Comparison of ENCODE assay signal across 13 cellular contexts in the genomic region with DNA sequence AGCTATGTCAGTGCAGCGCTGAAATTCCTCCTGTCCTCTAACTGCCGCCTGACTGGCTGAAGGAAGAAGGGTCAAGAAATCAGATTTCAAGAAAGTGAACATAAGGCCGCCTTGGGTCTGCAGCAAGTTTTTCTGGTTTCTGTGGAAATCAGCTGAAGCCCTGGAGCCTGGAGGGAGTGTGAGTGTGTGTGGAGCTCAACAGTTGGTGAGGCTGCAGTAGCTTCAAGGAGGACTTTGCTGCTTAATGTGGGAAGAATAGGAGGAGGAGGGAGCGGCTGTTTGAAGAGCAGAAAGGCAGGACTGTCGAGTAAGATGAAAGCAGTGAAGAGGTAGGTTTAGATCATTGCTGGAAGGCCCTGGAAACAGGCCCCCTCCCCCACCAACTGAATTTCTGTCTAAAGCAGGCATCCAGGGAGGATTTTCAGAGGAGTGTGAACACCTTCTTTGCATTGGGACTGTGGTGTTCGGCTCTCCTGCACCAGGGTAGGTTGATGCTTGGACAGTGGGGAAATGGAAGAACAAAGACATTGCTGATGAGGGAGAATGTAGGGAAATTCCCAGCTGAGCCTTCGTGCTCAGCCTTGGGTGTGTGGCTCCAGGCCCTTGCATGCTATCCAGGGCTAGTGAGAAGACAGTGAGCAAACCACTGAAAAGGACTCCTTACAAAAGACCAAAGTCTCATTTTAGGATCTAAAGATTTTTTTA.
A peak's percentile ranks its signal among the peaks of the same experiment; 100 is the strongest.
DNase-seq lines count a peak whose midpoint lies in the region; ATAC-seq, FAIRE-seq and TF ChIP-seq lines count a peak whose summit lies in the region.
"Had no signal": no experiment of that assay in that cellular context is flagged by ENCODE, and none has a peak within 500 bp of the region (broad histone marks: within the 10 kb centered on the region; RNA-seq: fewer than 3 reads in every experiment).

No MANE protein-coding gene starts in this region.

- H3K4me2 ChIP-seq in GM12878 (ENCODE audit: control insufficient read depth, insufficient read depth) = no peak overlapping the region

- intact Hi-C loops in GM12878 (cut with micrococcal nuclease; ENCODE audit: unreplicated experiment) = no loop called here
- intact Hi-C loops in prostate gland (cut with DNase I) = no loop called here

- H4K20me1 ChIP-seq in GM12878 (ENCODE audit: control insufficient read depth, insufficient read depth) = no peaks in the 10 kb centered on the region

- no peak for TF ChIP-seq RAD21 in GM12878 (IDR thresholded peaks at IDR 0.05; ENCODE audit: insufficient read depth, low read depth, low read length)

- DNase-seq in COLO829 (ENCODE audit: low spot score) (peak; percentile 16), GM12878 (ENCODE audit: low read depth, low spot score) (no peak), left kidney (ENCODE audit: low read depth, low spot score) (peak; percentile 54), NCI-H1694 treated with DMSO at 0.1 percent for 48 hours (lab: John Stamatoyannopoulos, UW) (no peak), superior temporal gyrus (ENCODE audit: extremely low spot score) (no peak), prostate gland (ENCODE audit: low spot score) (no peak), endothelial cell (ENCODE audit: low spot score) (no peak)
- DNase-seq: activated gamma-delta T cell treated with Interleukin-2 at 50 U/mL for 16 hours; naive thymus-derived CD8-positive, alpha-beta T cell; NCI-H1436 treated with DMSO at 0.1 percent for 48 hours; stimulated activated CD4-positive, alpha-beta T cell treated with anti-CD3 and anti-CD28 coated beads, Interleukin-1b, Interleukin-23, amount 100 ng/mL, for 48 hours; stomach had no signal

- RAD21 ChIA-PET in GM12878 (lab: Charles Lee; ENCODE audit: unreplicated experiment) = interaction anchor here (0.6 to 1.3 kb wide), 3 partner anchors 9 to 1250 kb away, joined by 3 to 4 read pairs (median 3); no protein-coding TSS in a partner anchor

- H2AFZ ChIP-seq in GM12878 (ENCODE audit: control insufficient read depth, low read depth, low read length) = 0 out of 2 replicates have a peak overlapping the region, but pooled peaks have one; percentile 9

- TF ChIP-seq POLR2A in GM12878 (IDR thresholded peaks at IDR 0.05; ENCODE audit: low read depth, low read length) = no peak
- TF ChIP-seq POLR2A in prostate gland (IDR thresholded peaks at IDR 0.05) = no peak

- no peaks in the 10 kb centered on the region for H3K9me3 Mint-ChIP-seq in endothelial cell (ENCODE audit: unreplicated experiment)
- H3K9me3 Mint-ChIP-seq: naive thymus-derived CD8-positive, alpha-beta T cell had no signal

- TF ChIP-seq CTCF in GM12878 (IDR thresholded peaks at IDR 0.05 in 2 of 3, conservative IDR thresholded peaks at IDR 0.05 in 1 of 3; ENCODE audit: control insufficient read depth in 2 of 3, extremely low read depth in 1 of 3, insufficient read depth in 1 of 3, low read depth in 3 of 3, low read length in 3 of 3) = no peak
- no peak for TF ChIP-seq CTCF in prostate gland (IDR thresholded peaks at IDR 0.05)
- TF ChIP-seq CTCF in endothelial cell (IDR thresholded peaks at IDR 0.05; ENCODE audit: unreplicated experiment) = no peak

- H3K4me3 ChIP-seq in GM12878 (no peak overlapping the region), prostate gland (no peak overlapping the region)
- H3K4me3 ChIP-seq: stomach had no signal

- H3K9me3 ChIP-seq in GM12878 (replicated peaks; ENCODE audit: control insufficient read depth, insufficient read depth, low read length) = no peaks in the 10 kb centered on the region
- H3K9me3 ChIP-seq in prostate gland = no peaks in the 10 kb centered on the region
- H3K9me3 ChIP-seq: stomach had no signal

- peaks cover 9% of the 10 kb centered on the region for H3K4me1 ChIP-seq in GM12878 (ENCODE audit: control insufficient read depth, insufficient read depth, low read length)
- H3K4me1 ChIP-seq in prostate gland (replicated peaks) = no peaks in the 10 kb centered on the region

- peak overlapping the region; percentile 62 for H3K27ac ChIP-seq in GM12878 (ENCODE audit: control insufficient read depth, insufficient read depth)
- no peak overlapping the region for H3K27ac ChIP-seq in prostate gland

- no peaks in the 10 kb centered on the region for H3K79me2 ChIP-seq in GM12878 (ENCODE audit: control insufficient read depth, insufficient read depth, low read length)

- in situ Hi-C loops in GM12878 (cut with MboI) = no loop called here

- no peak for FAIRE-seq in GM12878 (lab: Jason Lieb, UNC)

- peaks cover 18% of the 10 kb centered on the region for H3K4me1 Mint-ChIP-seq in endothelial cell (ENCODE audit: unreplicated experiment)

- H3K27me3 ChIP-seq in GM12878 (replicated peaks in 1 of 2; ENCODE audit: control insufficient read depth in 2 of 2, insufficient read depth in 2 of 2, low read length in 1 of 2) (no peaks in the 10 kb centered on the region), prostate gland (replicated peaks; ENCODE audit: insufficient read depth) (no peaks in the 10 kb centered on the region)
- H3K27me3 ChIP-seq: stomach had no signal

- H3K27ac Mint-ChIP-seq in endothelial cell (ENCODE audit: unreplicated experiment) = no peak overlapping the region

- TF ChIP-seq EP300 in GM12878 (IDR thresholded peaks at IDR 0.05; ENCODE audit: borderline replicate concordance in 1 of 2, control insufficient read depth in 1 of 2, low read depth in 2 of 2, low read length in 2 of 2) = peak in 1 of 2 experiments; percentile 39; a peak in 1 of 4 replicates

- H3K9ac ChIP-seq in GM12878 (ENCODE audit: control insufficient read depth, insufficient read depth, low read length) = no peak overlapping the region

- H3K36me3 ChIP-seq in GM12878 (ENCODE audit: control insufficient read depth in 2 of 2, insufficient read depth in 2 of 2, low read length in 1 of 2) (peaks cover 1 to 2% of the 10 kb centered on the region in 2 experiments; a peak in 3 of 4 replicates), prostate gland (no peaks in the 10 kb centered on the region)

- POLR2A ChIA-PET in GM12878 (lab: Charles Lee) = interaction anchor here (1.3 kb wide), 1 partner anchor 19 kb away, joined by 3 read pairs; no protein-coding TSS in a partner anchor

- H3K36me3 Mint-ChIP-seq in endothelial cell (ENCODE audit: low read depth, unreplicated experiment) = no peaks in the 10 kb centered on the region

- no peaks in the 10 kb centered on the region for H3K27me3 Mint-ChIP-seq in endothelial cell (ENCODE audit: unreplicated experiment)
- H3K27me3 Mint-ChIP-seq: naive thymus-derived CD8-positive, alpha-beta T cell had no signal

- no TSS peak for BruUV-seq in GM12878 (replicated peaks; lab: Mats Ljungman, UMichigan)

- CTCF ChIA-PET in GM12878 (lab: Yijun Ruan, JAX) = interaction anchor here (0.6 to 1.0 kb wide), 2 partner anchors 25 to 36 kb away, joined by 3 read pairs; no protein-coding TSS in a partner anchor

- no peak overlapping the region for H3K4me3 Mint-ChIP-seq in endothelial cell (ENCODE audit: unreplicated experiment)
- H3K4me3 Mint-ChIP-seq: naive thymus-derived CD8-positive, alpha-beta T cell had no signal

- 65% methylated on average over 7 of the region's 7 CpGs for WGBS in GM12878 (ENCODE audit: insufficient coverage, insufficient replicate concordance, low lambda C conversion rate, missing lambda C conversion rate)
- WGBS in prostate gland = 51% methylated on average over 7 of the region's 7 CpGs

- ATAC-seq in HG02870 (IDR thresholded peaks at IDR 0.05; ENCODE audit: unreplicated experiment) (peak; percentile 50), GM12878 (peak; percentile 73)
- ATAC-seq: naive thymus-derived CD8-positive, alpha-beta T cell had no signal

- SMC1A ChIA-PET in GM12878 (lab: Charles Lee; ENCODE audit: uncharacterized antibody, unreplicated experiment) = interaction anchor here (0.6 to 1.4 kb wide), 3 partner anchors 11 to 126 kb away, joined by 3 read pairs; no protein-coding TSS in a partner anchor

TF ChIP-seq in GM12878, 131 proteins besides CTCF, POLR2A, EP300 and RAD21 (continues in another document):
- TF ChIP-seq, protein P1, sequence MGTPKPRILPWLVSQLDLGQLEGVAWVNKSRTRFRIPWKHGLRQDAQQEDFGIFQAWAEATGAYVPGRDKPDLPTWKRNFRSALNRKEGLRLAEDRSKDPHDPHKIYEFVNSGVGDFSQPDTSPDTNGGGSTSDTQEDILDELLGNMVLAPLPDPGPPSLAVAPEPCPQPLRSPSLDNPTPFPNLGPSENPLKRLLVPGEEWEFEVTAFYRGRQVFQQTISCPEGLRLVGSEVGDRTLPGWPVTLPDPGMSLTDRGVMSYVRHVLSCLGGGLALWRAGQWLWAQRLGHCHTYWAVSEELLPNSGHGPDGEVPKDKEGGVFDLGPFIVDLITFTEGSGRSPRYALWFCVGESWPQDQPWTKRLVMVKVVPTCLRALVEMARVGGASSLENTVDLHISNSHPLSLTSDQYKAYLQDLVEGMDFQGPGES (IDR thresholded peaks at IDR 0.05) = no peak
- TF ChIP-seq SP1 (IDR thresholded peaks at IDR 0.05; ENCODE audit: low read depth, low read length) = peak; percentile 22
- no peak for TF ChIP-seq IRF4 (IDR thresholded peaks at IDR 0.05; ENCODE audit: low read depth, low read length)
- TF ChIP-seq SIN3A (IDR thresholded peaks at IDR 0.05; ENCODE audit: low read depth, low read length) = no peak
- TF ChIP-seq, protein P2, sequence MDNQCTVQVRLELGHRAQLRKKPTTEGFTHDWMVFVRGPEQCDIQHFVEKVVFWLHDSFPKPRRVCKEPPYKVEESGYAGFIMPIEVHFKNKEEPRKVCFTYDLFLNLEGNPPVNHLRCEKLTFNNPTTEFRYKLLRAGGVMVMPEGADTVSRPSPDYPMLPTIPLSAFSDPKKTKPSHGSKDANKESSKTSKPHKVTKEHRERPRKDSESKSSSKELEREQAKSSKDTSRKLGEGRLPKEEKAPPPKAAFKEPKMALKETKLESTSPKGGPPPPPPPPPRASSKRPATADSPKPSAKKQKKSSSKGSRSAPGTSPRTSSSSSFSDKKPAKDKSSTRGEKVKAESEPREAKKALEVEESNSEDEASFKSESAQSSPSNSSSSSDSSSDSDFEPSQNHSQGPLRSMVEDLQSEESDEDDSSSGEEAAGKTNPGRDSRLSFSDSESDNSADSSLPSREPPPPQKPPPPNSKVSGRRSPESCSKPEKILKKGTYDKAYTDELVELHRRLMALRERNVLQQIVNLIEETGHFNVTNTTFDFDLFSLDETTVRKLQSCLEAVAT (IDR thresholded peaks at IDR 0.05) = no peak
- TF ChIP-seq, protein P3, sequence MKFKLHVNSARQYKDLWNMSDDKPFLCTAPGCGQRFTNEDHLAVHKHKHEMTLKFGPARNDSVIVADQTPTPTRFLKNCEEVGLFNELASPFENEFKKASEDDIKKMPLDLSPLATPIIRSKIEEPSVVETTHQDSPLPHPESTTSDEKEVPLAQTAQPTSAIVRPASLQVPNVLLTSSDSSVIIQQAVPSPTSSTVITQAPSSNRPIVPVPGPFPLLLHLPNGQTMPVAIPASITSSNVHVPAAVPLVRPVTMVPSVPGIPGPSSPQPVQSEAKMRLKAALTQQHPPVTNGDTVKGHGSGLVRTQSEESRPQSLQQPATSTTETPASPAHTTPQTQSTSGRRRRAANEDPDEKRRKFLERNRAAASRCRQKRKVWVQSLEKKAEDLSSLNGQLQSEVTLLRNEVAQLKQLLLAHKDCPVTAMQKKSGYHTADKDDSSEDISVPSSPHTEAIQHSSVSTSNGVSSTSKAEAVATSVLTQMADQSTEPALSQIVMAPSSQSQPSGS (IDR thresholded peaks at IDR 0.05; ENCODE audit: low read length) = no peak

Comparison
In these comparisons a context has a peak if more than half of its experiments do, and no peak if none do; other contexts are left out.
1. DNase-seq: peak in COLO829 (single experiment) and left kidney (single experiment); none in GM12878 (single experiment), NCI-H1694 treated with DMSO at 0.1 percent for 48 hours (single experiment), superior temporal gyrus (single experiment), prostate gland (single experiment) and endothelial cell (single experiment).